In the genomic region with DNA sequence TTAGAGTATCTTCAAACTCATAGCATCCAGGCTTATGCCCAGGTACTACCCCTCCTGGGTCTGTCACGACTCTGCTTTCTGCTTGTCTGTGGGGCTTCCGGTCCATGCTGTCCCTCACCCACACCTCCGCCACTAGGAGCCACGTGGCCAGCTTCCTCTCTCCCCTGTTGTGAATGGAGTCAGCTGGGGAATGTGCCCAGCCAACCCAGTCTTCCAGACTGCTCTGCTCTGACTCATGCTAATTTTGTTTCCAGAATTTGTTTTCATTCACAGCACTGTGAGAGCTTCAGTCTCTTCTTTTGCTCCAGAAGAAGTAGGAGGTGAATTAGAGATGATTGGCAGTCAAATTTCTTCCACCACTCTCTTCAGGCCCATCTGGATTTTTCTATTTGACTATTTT, we compare ENCODE assay signal across 12 cellular contexts.
DNase-seq lines count a peak whose midpoint lies in the region; FAIRE-seq and TF ChIP-seq lines count a peak whose summit lies in the region.
"Had no signal": no experiment of that assay in that cellular context is flagged by ENCODE, and none has a peak within 500 bp of the region (broad histone marks: within the 10 kb centered on the region; RNA-seq: fewer than 3 reads in every experiment).

No MANE protein-coding gene starts in this region.

- no peak for TF ChIP-seq CTCF in nephron progenitor cell (IDR thresholded peaks at IDR 0.05)

- no peaks in the 10 kb centered on the region for H3K36me3 Mint-ChIP-seq in nephron progenitor cell (ENCODE audit: low read depth)

- H3K4me3 Mint-ChIP-seq in nephron progenitor cell: no peak overlapping the region
- H3K4me3 Mint-ChIP-seq: activated T-helper 1 cell treated with anti-CD3 and anti-CD28 coated beads, Interleukin-12 subunit alpha, Interleukin-12 subunit beta, Interleukin-2, Interleukin-4 antibody, amounts not matched to agents 30 ng/mL and 10 ng/mL and 1 ng/mL, durations not matched to agents 14 hours and 24 hours and 36 hours had no signal

- peak overlapping the region; percentile 50 for H3K27ac Mint-ChIP-seq in nephron progenitor cell
- H3K27ac Mint-ChIP-seq: activated T-helper 1 cell treated with anti-CD3 and anti-CD28 coated beads, Interleukin-12 subunit alpha, Interleukin-12 subunit beta, Interleukin-2, Interleukin-4 antibody, amounts not matched to agents 30 ng/mL and 10 ng/mL and 1 ng/mL, durations not matched to agents 14 hours and 24 hours and 36 hours had no signal

- DNase-seq in Ammon's horn (ENCODE audit: low spot score): peak; percentile 65
- peak; percentile 49 for DNase-seq in RCC 7860 (ENCODE audit: low spot score)
- DNase-seq in fibroblast of peridontal ligament (ENCODE audit: extremely low read depth): peak; percentile 4
- no peak for DNase-seq in nephron progenitor cell
- DNase-seq in NCI-H2227 (lab: John Stamatoyannopoulos, UW; ENCODE audit: unreplicated experiment): no peak
- DNase-seq in NCI-H345 (lab: John Stamatoyannopoulos, UW): no peak
- no peak for DNase-seq in AG08395 (ENCODE audit: low spot score)
- DNase-seq in NK-92 (lab: John Stamatoyannopoulos, UW; ENCODE audit: unreplicated experiment): no peak
- DNase-seq: Kasumi-1, left cardiac atrium, NCI-H2107 had no signal

- H3K27me3 Mint-ChIP-seq in nephron progenitor cell (ENCODE audit: low read depth, poor library complexity): peaks cover 3% of the 10 kb centered on the region

- no peaks in the 10 kb centered on the region for H3K9me3 Mint-ChIP-seq in nephron progenitor cell
- H3K9me3 Mint-ChIP-seq: activated T-helper 1 cell treated with anti-CD3 and anti-CD28 coated beads, Interleukin-12 subunit alpha, Interleukin-12 subunit beta, Interleukin-2, Interleukin-4 antibody, amounts not matched to agents 30 ng/mL and 10 ng/mL and 1 ng/mL, durations not matched to agents 14 hours and 24 hours and 36 hours had no signal

- peak; percentile 14 for FAIRE-seq in RCC 7860 (lab: Jason Lieb, UNC)

- peaks cover 11% of the 10 kb centered on the region for H3K4me1 Mint-ChIP-seq in nephron progenitor cell

Comparison
In these comparisons a context has a peak if more than half of its experiments do, and no peak if none do; other contexts are left out.
1. DNase-seq: peak in Ammon's horn (single experiment), RCC 7860 (single experiment) and fibroblast of peridontal ligament (single experiment); none in nephron progenitor cell (single experiment), NCI-H2227 (single experiment), NCI-H345 (single experiment), AG08395 (single experiment) and NK-92 (single experiment).